Comparison of ENCODE assay signal across 13 cellular contexts in genomic region chr3:12040902-12041301, GRCh38.
"Had no signal": no experiment of that assay in that cellular context is flagged by ENCODE, and none has a peak within 500 bp of the region (broad histone marks: within the 10 kb centered on the region; RNA-seq: fewer than 3 reads in every experiment).

No MANE protein-coding gene starts in this region.

- H3K4me1 ChIP-seq: esophagus squamous epithelium, transverse colon had no signal

- H3K27ac ChIP-seq: cardiac muscle cell, coronary artery, esophagus squamous epithelium, transverse colon had no signal

- H3K27me3 ChIP-seq: cardiac muscle cell had no signal

- H3K4me3 ChIP-seq: cardiac muscle cell, coronary artery, esophagus squamous epithelium, transverse colon had no signal

- H3K9me3 ChIP-seq: esophagus squamous epithelium, transverse colon had no signal

- ATAC-seq: stimulated activated memory B cell treated with anti-CD40 and anti-IgM and Interleukin-4, amounts not matched to agents 10 μg/mL and 1 μg/mL and 100 μg/mL, for 72 hours; T-cell had no signal

- DNase-seq: activated CD4-positive, alpha-beta T cell treated with anti-CD3 and anti-CD28 coated beads for 1 hour; activated CD4-positive, alpha-beta T cell treated with anti-CD3 and anti-CD28 coated beads, Interleukin-2, amount 50 U/mL, for 48 hours; activated naive CD4-positive, alpha-beta T cell treated with anti-CD3 and anti-CD28 coated beads, Interleukin-2, amount 50 U/mL, for 16 hours; effector CD8-positive, alpha-beta T cell; esophagus squamous epithelium; foreskin fibroblast; stimulated activated CD4-positive, alpha-beta T cell treated with anti-CD3 and anti-CD28 coated beads, Interleukin-2, amount 100 ng/mL, for 48 hours; T-cell; T-helper 9 cell; transverse colon had no signal

- H3K36me3 ChIP-seq: cardiac muscle cell, esophagus squamous epithelium, transverse colon had no signal
